8 cellular contexts compared by ENCODE assay signal in the genomic region with DNA sequence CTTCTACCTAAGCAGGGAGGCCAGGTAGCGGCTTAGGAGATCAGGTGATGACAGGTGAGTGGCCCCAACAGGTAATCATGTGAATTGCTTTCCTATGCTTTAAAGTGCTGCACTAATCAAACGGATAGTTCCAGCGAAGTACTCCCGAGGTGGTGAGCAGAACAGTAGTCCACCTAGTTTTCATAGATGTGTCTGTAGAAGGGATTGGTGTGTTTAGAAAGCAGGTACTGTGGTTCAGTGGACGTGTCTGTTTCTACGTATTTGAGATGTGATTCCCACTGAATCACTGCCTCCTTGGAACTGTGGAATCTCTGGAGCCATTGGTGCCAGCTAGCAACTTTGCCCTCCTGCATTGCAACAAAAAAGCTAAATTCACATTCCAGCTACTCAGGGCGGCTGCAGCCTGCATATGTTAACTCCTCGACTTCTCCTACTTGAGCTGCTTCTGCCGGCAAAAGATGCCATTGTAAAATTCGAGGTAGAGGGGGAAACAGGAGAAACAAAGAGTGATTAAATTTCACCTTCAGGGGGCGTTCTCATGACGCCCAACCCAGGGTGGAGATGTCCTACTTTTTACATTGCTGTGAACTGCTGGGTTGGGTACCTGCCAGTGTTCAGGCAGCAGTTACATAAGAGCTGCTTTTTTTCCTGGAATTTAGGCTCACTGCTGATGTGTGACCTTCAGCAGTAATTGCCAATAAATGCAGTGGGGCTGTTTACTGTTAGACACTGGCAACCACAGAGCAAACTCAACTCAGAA.
DNase-seq lines count a peak whose midpoint lies in the region; ATAC-seq lines count a peak whose summit lies in the region.

No MANE protein-coding gene starts in this region.

- H2AFZ ChIP-seq in Karpas-422 (ENCODE audit: low read length): no peak overlapping the region

- no peaks in the 10 kb centered on the region for H3K79me2 ChIP-seq in Karpas-422 (ENCODE audit: low read length)

- H3K9ac ChIP-seq in Karpas-422 (ENCODE audit: low read length): no peak overlapping the region

- H3K4me3 ChIP-seq in Karpas-422 (ENCODE audit: low read length): no peak overlapping the region

- H3K4me1 ChIP-seq in Karpas-422 (ENCODE audit: low read length): no peaks in the 10 kb centered on the region

- intact Hi-C loops in cardiac septum (cut with DNase I): loop anchor here (2.0 kb wide), 1 partner anchor 258 kb away; a partner anchor contains a TSS

- H4K20me1 ChIP-seq in Karpas-422 (ENCODE audit: insufficient read depth, low read depth, low read length): no peaks in the 10 kb centered on the region

- ATAC-seq in activated naive CD8-positive, alpha-beta T cell treated with anti-CD3 and anti-CD28 coated beads, Interleukin-2, amount 10 ng/mL, durations not matched to agents 7 days and 5 days (ENCODE audit: low read depth): peak; percentile 57

- no peak overlapping the region for H3K4me3 Mint-ChIP-seq in activated naive CD8-positive, alpha-beta T cell treated with anti-CD3 and anti-CD28 coated beads, Interleukin-2, amount 10 ng/mL, durations not matched to agents 7 days and 5 days

- no peaks in the 10 kb centered on the region for H3K9me2 ChIP-seq in Karpas-422 (replicated peaks; ENCODE audit: insufficient read depth, low read length)

- H3K36me3 Mint-ChIP-seq in activated naive CD8-positive, alpha-beta T cell treated with anti-CD3 and anti-CD28 coated beads, Interleukin-2, amount 10 ng/mL, durations not matched to agents 7 days and 5 days: peaks cover 20% of the 10 kb centered on the region

- H3K36me3 ChIP-seq in Karpas-422 (ENCODE audit: insufficient read depth, low read length): no peaks in the 10 kb centered on the region

- POLR2A ChIA-PET in activated naive CD8-positive, alpha-beta T cell treated with anti-CD3 and anti-CD28 coated beads, Interleukin-2, amount 10 ng/mL, durations not matched to agents 7 days and 5 days (lab: Charles Lee): interaction anchor here (0.8 to 2.2 kb wide), 10 partner anchors 9 to 338 kb away, joined by 3 to 29 read pairs (median 5); a partner anchor contains a TSS

- peak overlapping the region; percentile 1 for H3K27ac Mint-ChIP-seq in activated naive CD8-positive, alpha-beta T cell treated with anti-CD3 and anti-CD28 coated beads, Interleukin-2, amount 10 ng/mL, durations not matched to agents 7 days and 5 days

- H3K27me3 Mint-ChIP-seq in activated naive CD8-positive, alpha-beta T cell treated with anti-CD3 and anti-CD28 coated beads, Interleukin-2, amount 10 ng/mL, durations not matched to agents 7 days and 5 days: no peaks in the 10 kb centered on the region

- H3K9me3 ChIP-seq in Karpas-422 (ENCODE audit: low read length): no peaks in the 10 kb centered on the region

- no peaks in the 10 kb centered on the region for H3K27me3 ChIP-seq in Karpas-422 (ENCODE audit: low read length)

- peaks cover 40% of the 10 kb centered on the region for H3K4me1 Mint-ChIP-seq in activated naive CD8-positive, alpha-beta T cell treated with anti-CD3 and anti-CD28 coated beads, Interleukin-2, amount 10 ng/mL, durations not matched to agents 7 days and 5 days

- H3K9me3 Mint-ChIP-seq in activated naive CD8-positive, alpha-beta T cell treated with anti-CD3 and anti-CD28 coated beads, Interleukin-2, amount 10 ng/mL, durations not matched to agents 7 days and 5 days: no peaks in the 10 kb centered on the region

- H3K27ac ChIP-seq in Karpas-422 (ENCODE audit: low read length): no peak overlapping the region

- DNase-seq in GM03348 (ENCODE audit: low spot score) (peak; percentile 73), Karpas-422 (peak; percentile 54), cardiac septum (ENCODE audit: low spot score) (peak; percentile 80), retina (peak; percentile 50), 8988T (no peak), DMS79 treated with DMSO at 0.1 percent for 48 hours (lab: John Stamatoyannopoulos, UW) (no peak)
- no peak for DNase-seq in activated naive CD8-positive, alpha-beta T cell treated with anti-CD3 and anti-CD28 coated beads, Interleukin-2, amount 10 ng/mL, durations not matched to agents 7 days and 5 days
- DNase-seq in activated T-cell treated with anti-CD3 and anti-CD28 coated beads, Interleukin-2, amount 50 U/mL, for 1 hour: no peak

- H3K4me2 ChIP-seq in Karpas-422 (ENCODE audit: low read depth, low read length, poor library complexity, severe bottlenecking): no peak overlapping the region

Comparison
In these comparisons a context has a peak if more than half of its experiments do, and no peak if none do; other contexts are left out.
1. DNase-seq: peak in GM03348 (single experiment), Karpas-422 (single experiment), cardiac septum (single experiment) and retina (single experiment); none in activated naive CD8-positive, alpha-beta T cell treated with anti-CD3 and anti-CD28 coated beads, Interleukin-2, amount 10 ng/mL, durations not matched to agents 7 days and 5 days (single experiment), activated T-cell treated with anti-CD3 and anti-CD28 coated beads, Interleukin-2, amount 50 U/mL, for 1 hour (single experiment), 8988T (single experiment) and DMS79 treated with DMSO at 0.1 percent for 48 hours (single experiment).